Comparison of ENCODE assay signal across 25 cellular contexts in genomic region chr1:245684111-245684510, GRCh38.
"Had no signal": no experiment of that assay in that cellular context is flagged by ENCODE, and none has a peak within 500 bp of the region (broad histone marks: within the 10 kb centered on the region; RNA-seq: fewer than 3 reads in every experiment).

No MANE protein-coding gene starts in this region.

- H3K4me1 ChIP-seq: adrenal gland, body of pancreas, lower lobe of right lung, right lobe of liver, upper lobe of right lung had no signal

- H3K9me3 Mint-ChIP-seq: activated B cell treated with CpG ODN at 0.5 μM for 24 hours; activated naive CD4-positive, alpha-beta T cell treated with anti-CD3 and anti-CD28 coated beads for 36 hours; activated naive CD8-positive, alpha-beta T cell treated with anti-CD3 and anti-CD28 coated beads for 36 hours; activated T-cell treated with anti-CD3 and anti-CD28 coated beads, Interleukin-2, amount 50 U/mL, for 72 hours; natural killer cell treated with Interleukin-12 subunit alpha and Interleukin-12 subunit beta and Interleukin-15 and Interleukin-18, amount 100 ng/mL, for 72 hours; stimulated activated effector memory CD8-positive, alpha-beta T cell treated with anti-CD3 and anti-CD28 coated beads, Interleukin-12 subunit alpha, Interleukin-12 subunit beta, amount 100 ng/mL, for 72 hours; stimulated activated naive CD8-positive, alpha-beta T cell treated with anti-CD3 and anti-CD28 coated beads, Interleukin-15, Interleukin-2, amounts not matched to agents 100 ng/mL and 50 ng/mL, for 24 hours; T-helper 2 cell treated with Interferon-gamma antibody and Interleukin-4, amounts not matched to agents 5 μg/mL and 100 μg/mL, for 36 hours had no signal

- H3K9me3 ChIP-seq: adrenal gland, body of pancreas, heart left ventricle, left lung, lower lobe of right lung, neutrophil, right lobe of liver, upper lobe of right lung had no signal

- H3K4me3 Mint-ChIP-seq: activated B cell treated with CpG ODN at 0.5 μM for 24 hours; activated naive CD4-positive, alpha-beta T cell treated with anti-CD3 and anti-CD28 coated beads for 36 hours; activated naive CD8-positive, alpha-beta T cell treated with anti-CD3 and anti-CD28 coated beads for 36 hours; activated T-cell treated with anti-CD3 and anti-CD28 coated beads, Interleukin-2, amount 50 U/mL, for 72 hours; effector memory CD8-positive, alpha-beta T cell; natural killer cell treated with Interleukin-12 subunit alpha and Interleukin-12 subunit beta and Interleukin-15 and Interleukin-18, amount 100 ng/mL, for 72 hours; stimulated activated effector memory CD8-positive, alpha-beta T cell treated with anti-CD3 and anti-CD28 coated beads, Interleukin-12 subunit alpha, Interleukin-12 subunit beta, amount 100 ng/mL, for 72 hours; stimulated activated naive CD8-positive, alpha-beta T cell treated with anti-CD3 and anti-CD28 coated beads, Interleukin-15, Interleukin-2, amounts not matched to agents 100 ng/mL and 50 ng/mL, for 24 hours; T-helper 2 cell treated with Interferon-gamma antibody and Interleukin-4, amounts not matched to agents 5 μg/mL and 100 μg/mL, for 36 hours had no signal

- H3K36me3 ChIP-seq: adrenal gland, heart left ventricle, left lung, lower lobe of right lung, neutrophil, right lobe of liver, upper lobe of right lung had no signal

- H3K27me3 ChIP-seq: adrenal gland, body of pancreas, right lobe of liver, upper lobe of right lung had no signal

- H3K27me3 Mint-ChIP-seq: effector memory CD8-positive, alpha-beta T cell had no signal

- H3K4me1 Mint-ChIP-seq: activated naive CD8-positive, alpha-beta T cell treated with anti-CD3 and anti-CD28 coated beads for 36 hours; stimulated activated effector memory CD8-positive, alpha-beta T cell treated with anti-CD3 and anti-CD28 coated beads, Interleukin-12 subunit alpha, Interleukin-12 subunit beta, amount 100 ng/mL, for 72 hours had no signal

- H3K27ac ChIP-seq: adrenal gland, body of pancreas, left lung, lower lobe of right lung, neutrophil, right lobe of liver, skin epidermis, upper lobe of right lung had no signal

- H3K36me3 Mint-ChIP-seq: activated naive CD8-positive, alpha-beta T cell treated with anti-CD3 and anti-CD28 coated beads for 36 hours; natural killer cell treated with Interleukin-12 subunit alpha and Interleukin-12 subunit beta and Interleukin-15 and Interleukin-18, amount 100 ng/mL, for 72 hours; stimulated activated effector memory CD8-positive, alpha-beta T cell treated with anti-CD3 and anti-CD28 coated beads, Interleukin-12 subunit alpha, Interleukin-12 subunit beta, amount 100 ng/mL, for 72 hours had no signal

- H3K27ac Mint-ChIP-seq: activated B cell treated with CpG ODN at 0.5 μM for 24 hours; activated naive CD4-positive, alpha-beta T cell treated with anti-CD3 and anti-CD28 coated beads for 36 hours; activated naive CD8-positive, alpha-beta T cell treated with anti-CD3 and anti-CD28 coated beads for 36 hours; activated T-cell treated with anti-CD3 and anti-CD28 coated beads, Interleukin-2, amount 50 U/mL, for 72 hours; effector memory CD8-positive, alpha-beta T cell; natural killer cell treated with Interleukin-12 subunit alpha and Interleukin-12 subunit beta and Interleukin-15 and Interleukin-18, amount 100 ng/mL, for 72 hours; stimulated activated effector memory CD8-positive, alpha-beta T cell treated with anti-CD3 and anti-CD28 coated beads, Interleukin-12 subunit alpha, Interleukin-12 subunit beta, amount 100 ng/mL, for 72 hours; stimulated activated naive CD8-positive, alpha-beta T cell treated with anti-CD3 and anti-CD28 coated beads, Interleukin-15, Interleukin-2, amounts not matched to agents 100 ng/mL and 50 ng/mL, for 24 hours; T-helper 2 cell treated with Interferon-gamma antibody and Interleukin-4, amounts not matched to agents 5 μg/mL and 100 μg/mL, for 36 hours had no signal

- DNase-seq: activated B cell treated with CpG ODN at 0.5 μM for 24 hours; activated naive CD4-positive, alpha-beta T cell treated with anti-CD3 and anti-CD28 coated beads for 36 hours; activated naive CD8-positive, alpha-beta T cell treated with anti-CD3 and anti-CD28 coated beads for 36 hours; activated T-cell treated with anti-CD3 and anti-CD28 coated beads for 4 hours; activated T-cell treated with anti-CD3 and anti-CD28 coated beads, Interleukin-2, amount 50 U/mL, for 72 hours; aorta; body of pancreas; cortex of kidney; effector memory CD8-positive, alpha-beta T cell; foreskin fibroblast; heart left ventricle; left lung; lower lobe of right lung; mesenchymal stem cell; right lobe of liver; stimulated activated CD4-positive, alpha-beta T cell treated with anti-CD3 and anti-CD28 coated beads, Interleukin-4, amount 100 ng/mL, for 24 hours; T-helper 1 cell; upper lobe of right lung had no signal

- H3K4me3 ChIP-seq: adrenal gland, body of pancreas, heart left ventricle, left lung, lower lobe of right lung, right lobe of liver, skin epidermis, upper lobe of right lung had no signal
